Comparison of ENCODE assay signal across 1 cellular context in the genomic region with DNA sequence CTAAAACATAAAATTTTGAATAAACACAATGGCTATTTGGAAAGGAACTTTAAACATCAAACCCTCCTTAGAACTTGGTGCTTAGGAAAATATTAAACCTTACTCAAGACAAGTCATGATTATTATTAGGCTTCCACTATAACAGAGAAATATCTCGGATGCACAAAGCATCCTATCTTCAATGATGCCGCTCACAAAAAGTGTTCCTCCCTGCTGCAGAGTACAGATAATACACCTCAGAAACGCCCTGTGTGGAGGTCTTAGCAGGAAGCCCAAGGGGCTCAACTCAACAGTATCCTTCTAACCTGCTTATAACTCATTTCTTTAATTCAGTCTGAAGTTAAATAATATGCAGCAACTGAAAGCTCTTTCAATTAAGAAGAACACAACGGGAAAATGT.
TF ChIP-seq lines count a peak whose summit lies in the region.

No MANE protein-coding gene starts in this region.

TF ChIP-seq in GM23338, 12 proteins besides CTCF, POLR2A, EP300 and RAD21 (continued from another document):
- TF ChIP-seq ZNF462 (CRISPR knock-in tag; IDR thresholded peaks at IDR 0.05) (no peak), CREB1 (CRISPR knock-in tag; IDR thresholded peaks at IDR 0.05; ENCODE audit: low read depth) (no peak), JUNB (IDR thresholded peaks at IDR 0.05; ENCODE audit: unreplicated experiment) (no peak), NANOG (IDR thresholded peaks at IDR 0.05; ENCODE audit: borderline replicate concordance) (no peak)
- TF ChIP-seq, protein P1, sequence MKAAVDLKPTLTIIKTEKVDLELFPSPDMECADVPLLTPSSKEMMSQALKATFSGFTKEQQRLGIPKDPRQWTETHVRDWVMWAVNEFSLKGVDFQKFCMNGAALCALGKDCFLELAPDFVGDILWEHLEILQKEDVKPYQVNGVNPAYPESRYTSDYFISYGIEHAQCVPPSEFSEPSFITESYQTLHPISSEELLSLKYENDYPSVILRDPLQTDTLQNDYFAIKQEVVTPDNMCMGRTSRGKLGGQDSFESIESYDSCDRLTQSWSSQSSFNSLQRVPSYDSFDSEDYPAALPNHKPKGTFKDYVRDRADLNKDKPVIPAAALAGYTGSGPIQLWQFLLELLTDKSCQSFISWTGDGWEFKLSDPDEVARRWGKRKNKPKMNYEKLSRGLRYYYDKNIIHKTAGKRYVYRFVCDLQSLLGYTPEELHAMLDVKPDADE (IDR thresholded peaks at IDR 0.05): no peak
